8 cellular contexts compared by ENCODE assay signal in genomic region chr19:1130801-1131717, GRCh38. TPM values are rescaled to one million over a fixed set of nuclear protein-coding genes. Genes with fewer than 3 reads are reported as not detected.
DNase-seq lines count a peak whose midpoint lies in the region; ATAC-seq and TF ChIP-seq lines count a peak whose summit lies in the region.

No MANE protein-coding gene starts in this region.

- no peaks in the 10 kb centered on the region for H3K9me3 Mint-ChIP-seq in activated CD8-positive, alpha-beta memory T cell treated with anti-CD3 and anti-CD28 coated beads, Interleukin-2, amount 10 ng/mL, durations not matched to agents 7 days and 5 days (ENCODE audit: low read depth)

- TF ChIP-seq POLR2A in gastrocnemius medialis (IDR thresholded peaks at IDR 0.05): no peak

- CTCF ChIA-PET in activated CD8-positive, alpha-beta memory T cell treated with anti-CD3 and anti-CD28 coated beads, Interleukin-2, amount 10 ng/mL, durations not matched to agents 7 days and 5 days (lab: Charles Lee): interaction anchor here (0.6 to 5.0 kb wide), 14 partner anchors 18 to 357 kb away, joined by 3 to 38 read pairs (median 4); partner anchors contain the start of genes ARHGAP45 and ATP5F1D

- no peak for TF ChIP-seq CTCF in gastrocnemius medialis (IDR thresholded peaks at IDR 0.05 in 4 of 5, conservative IDR thresholded peaks at IDR 0.05 in 1 of 5)

- intact Hi-C loops in gastrocnemius medialis (cut with DNase I; ENCODE audit: low total_unique reads): loop anchor here (5.0 kb wide), 1 partner anchor 61 kb away; no protein-coding TSS in a partner anchor

- H3K4me1 Mint-ChIP-seq in activated CD8-positive, alpha-beta memory T cell treated with anti-CD3 and anti-CD28 coated beads, Interleukin-2, amount 10 ng/mL, durations not matched to agents 7 days and 5 days: peaks cover 33% of the 10 kb centered on the region

- ATAC-seq in GM21528 (IDR thresholded peaks at IDR 0.05; ENCODE audit: low FRiP score, unreplicated experiment): peak; percentile 8
- no peak for ATAC-seq in activated CD8-positive, alpha-beta memory T cell treated with anti-CD3 and anti-CD28 coated beads, Interleukin-2, amount 10 ng/mL, durations not matched to agents 7 days and 5 days
- ATAC-seq in gastrocnemius medialis: peak; percentile 17 to 18
- no peak for ATAC-seq in HG02623 (IDR thresholded peaks at IDR 0.05; ENCODE audit: unreplicated experiment)
- no peak for ATAC-seq in HG02981 (IDR thresholded peaks at IDR 0.05; ENCODE audit: unreplicated experiment)

- in situ Hi-C loops in gastrocnemius medialis (cut with MboI; ENCODE audit: low sequenced_read_pairs in 4 of 4): no loop called here

- H3K27me3 ChIP-seq in gastrocnemius medialis: no peaks in the 10 kb centered on the region

- H3K36me3 ChIP-seq in gastrocnemius medialis: peaks cover 0 to 13% of the 10 kb centered on the region in 2 donors

- peak overlapping the region; percentile 89 for H3K4me3 Mint-ChIP-seq in activated CD8-positive, alpha-beta memory T cell treated with anti-CD3 and anti-CD28 coated beads, Interleukin-2, amount 10 ng/mL, durations not matched to agents 7 days and 5 days

- peak; percentile 73 for DNase-seq in activated CD8-positive, alpha-beta memory T cell treated with anti-CD3 and anti-CD28 coated beads, Interleukin-2, amount 10 ng/mL, durations not matched to agents 7 days and 5 days
- DNase-seq in fibroblast of gingiva (ENCODE audit: low read depth) (peak; percentile 14), gastrocnemius medialis (no peak), NCI-H2196 treated with DMSO at 0.1 percent for 48 hours (lab: John Stamatoyannopoulos, UW; ENCODE audit: unreplicated experiment) (no peak), cerebellar nuclear complex (lab: John Stamatoyannopoulos, UW) (no peak)

- peak overlapping the region; percentile 91 for H3K27ac Mint-ChIP-seq in activated CD8-positive, alpha-beta memory T cell treated with anti-CD3 and anti-CD28 coated beads, Interleukin-2, amount 10 ng/mL, durations not matched to agents 7 days and 5 days

- no peaks in the 10 kb centered on the region for H3K27me3 Mint-ChIP-seq in activated CD8-positive, alpha-beta memory T cell treated with anti-CD3 and anti-CD28 coated beads, Interleukin-2, amount 10 ng/mL, durations not matched to agents 7 days and 5 days

- peak overlapping the region; percentile 56 to 81 (median 76) for H3K27ac ChIP-seq in gastrocnemius medialis

- peaks cover 27 to 32% of the 10 kb centered on the region in 2 donors for H3K4me1 ChIP-seq in gastrocnemius medialis

- H3K9me3 ChIP-seq in gastrocnemius medialis: no peaks in the 10 kb centered on the region

- H3K36me3 Mint-ChIP-seq in activated CD8-positive, alpha-beta memory T cell treated with anti-CD3 and anti-CD28 coated beads, Interleukin-2, amount 10 ng/mL, durations not matched to agents 7 days and 5 days: peaks cover 10% of the 10 kb centered on the region

- peak overlapping the region; percentile 56 to 69 (median 61) for H3K4me3 ChIP-seq in gastrocnemius medialis

RNA-seq across cellular contexts. Expression of gene GPX4, which starts 27.3 kb away (rescaled TPM):
- total RNA-seq in activated CD8-positive, alpha-beta memory T cell treated with anti-CD3 and anti-CD28 coated beads, Interleukin-2, amount 10 ng/mL, durations not matched to agents 7 days and 5 days: 100 to 1,000 TPM; 143 to 217 TPM
- 100 to 1,000 TPM; 616 to 907 (median 819) TPM for total RNA-seq in gastrocnemius medialis

RNA-seq across cellular contexts. Expression of gene POLR2E, which starts 35.9 kb away (rescaled TPM):
- total RNA-seq in activated CD8-positive, alpha-beta memory T cell treated with anti-CD3 and anti-CD28 coated beads, Interleukin-2, amount 10 ng/mL, durations not matched to agents 7 days and 5 days: 100 to 1,000 TPM; 173 to 206 TPM
- 100 to 1,000 TPM; 118 to 263 (median 228) TPM for total RNA-seq in gastrocnemius medialis

RNA-seq across cellular contexts. Expression of gene SBNO2, which starts 43.0 kb away (rescaled TPM):
- 10 to 100 TPM; 50.6 to 74.7 TPM for total RNA-seq in activated CD8-positive, alpha-beta memory T cell treated with anti-CD3 and anti-CD28 coated beads, Interleukin-2, amount 10 ng/mL, durations not matched to agents 7 days and 5 days
- total RNA-seq in gastrocnemius medialis: 10 to 100 TPM; 22.2 to 49.8 (median 30.9) TPM

Comparison
In these comparisons a context has a peak if more than half of its experiments do, and no peak if none do; other contexts are left out.
1. ATAC-seq: peak in GM21528 (single experiment) and gastrocnemius medialis (2 of 2); none in activated CD8-positive, alpha-beta memory T cell treated with anti-CD3 and anti-CD28 coated beads, Interleukin-2, amount 10 ng/mL, durations not matched to agents 7 days and 5 days (single experiment), HG02623 (single experiment) and HG02981 (single experiment).
2. DNase-seq: peak in activated CD8-positive, alpha-beta memory T cell treated with anti-CD3 and anti-CD28 coated beads, Interleukin-2, amount 10 ng/mL, durations not matched to agents 7 days and 5 days (single experiment) and fibroblast of gingiva (single experiment); none in gastrocnemius medialis (0 of 2), NCI-H2196 treated with DMSO at 0.1 percent for 48 hours (single experiment) and cerebellar nuclear complex (0 of 2).